1 cellular context compared by ENCODE assay signal in the genomic region with DNA sequence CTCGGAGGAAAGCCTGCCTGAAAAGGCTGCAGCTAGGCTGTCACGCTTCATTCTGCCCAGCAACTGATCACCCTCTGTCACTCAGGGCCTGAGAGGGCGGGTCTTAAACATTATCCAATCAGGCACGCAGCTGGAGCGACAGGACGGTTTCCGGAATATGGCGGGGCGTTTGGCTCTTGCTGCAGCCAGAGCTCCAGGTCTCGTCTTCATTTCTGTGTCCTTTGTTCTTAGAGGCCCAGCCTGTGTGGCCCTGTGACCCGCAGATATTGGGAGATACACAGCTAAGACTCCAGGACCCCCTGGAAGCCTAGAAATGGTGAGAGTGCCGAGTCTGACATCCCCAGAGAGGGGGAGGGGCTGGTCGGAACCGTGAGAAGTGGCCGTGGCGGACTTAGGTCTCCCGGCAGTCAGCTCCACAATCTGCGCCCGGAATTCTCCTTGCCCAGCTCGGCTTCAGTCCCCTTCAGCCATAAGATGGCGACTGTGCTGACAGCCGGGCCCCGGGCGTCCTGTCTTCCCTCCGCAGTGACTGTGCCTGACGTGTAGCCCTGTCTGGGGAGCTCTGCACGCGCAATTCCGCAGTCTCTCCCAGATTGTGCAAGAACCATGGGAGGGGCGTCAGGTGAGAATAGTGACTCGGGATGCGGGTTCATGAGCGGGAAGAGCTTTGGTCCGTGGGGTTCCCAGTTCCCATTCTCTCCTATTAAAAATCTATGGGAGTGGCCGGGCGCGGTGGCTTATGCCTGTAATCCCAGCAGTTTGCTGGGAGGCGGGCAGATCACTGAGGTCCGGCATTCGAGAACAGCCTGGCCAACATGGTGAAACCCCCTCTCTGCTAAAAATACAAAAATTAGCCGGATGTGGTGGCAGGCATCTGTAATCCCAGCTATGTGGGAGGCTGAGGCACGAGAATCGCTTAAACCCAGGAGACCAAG.
TF ChIP-seq lines count a peak whose summit lies in the region.

A gene (plus strand): TSS at position 144 of the 935 bp plus-strand sequence. CDS start 170 bp downstream, at position 314.

TF ChIP-seq in HepG2, 621 proteins besides CTCF, POLR2A, EP300 and RAD21 (continued from another document and continues in another):
- TF ChIP-seq RBM39 (IDR thresholded peaks at IDR 0.05; ENCODE audit: low read depth, low read length, poor library complexity, severe bottlenecking) (no peak), POGZ (CRISPR knock-in tag; IDR thresholded peaks at IDR 0.05) (0 out of 2 replicates have a peak, but pooled peaks have one; percentile 44), NCOA1 (CRISPR knock-in tag; IDR thresholded peaks at IDR 0.05) (no peak), SYNCRIP (IDR thresholded peaks at IDR 0.05; ENCODE audit: insufficient read depth, low read depth, low read length) (no peak), SALL1 (CRISPR knock-in tag; IDR thresholded peaks at IDR 0.05) (peak; percentile 63), ZNF460 (CRISPR knock-in tag; IDR thresholded peaks at IDR 0.05; ENCODE audit: borderline replicate concordance) (no peak), ZFY (CRISPR knock-in tag; IDR thresholded peaks at IDR 0.05) (peak; percentile 60), HOXA3 (CRISPR knock-in tag; IDR thresholded peaks at IDR 0.05) (peak; percentile 78), PITX1 (CRISPR knock-in tag; IDR thresholded peaks at IDR 0.05) (no peak; the same call in 1 of the 2 replicates), MED1 (CRISPR knock-in tag; IDR thresholded peaks at IDR 0.05) (0 out of 2 replicates have a peak, but pooled peaks have one; percentile 35), NRL (CRISPR knock-in tag; IDR thresholded peaks at IDR 0.05; ENCODE audit: borderline replicate concordance) (peak; percentile 50; the same call in 1 of the 2 replicates), ZNF256 (CRISPR knock-in tag; conservative IDR thresholded peaks at IDR 0.05) (0 out of 2 replicates have a peak, but pooled peaks have one; percentile 43), ZNF563 (CRISPR knock-in tag; IDR thresholded peaks at IDR 0.05) (0 out of 2 replicates have a peak, but pooled peaks have one; percentile 27), ZMYM4 (CRISPR knock-in tag; IDR thresholded peaks at IDR 0.05) (peak; percentile 78), HNRNPL (IDR thresholded peaks at IDR 0.05; ENCODE audit: low read depth, low read length) (no peak), CEBPG (CRISPR knock-in tag; IDR thresholded peaks at IDR 0.05) (peak; percentile 71), GATAD2A (CRISPR knock-in tag; IDR thresholded peaks at IDR 0.05) (0 out of 2 replicates have a peak, but pooled peaks have one; percentile 11), ZNF232 (CRISPR knock-in tag; IDR thresholded peaks at IDR 0.05; ENCODE audit: borderline replicate concordance) (peak; percentile 64; the same call in 1 of the 2 replicates), ARNT2 (CRISPR knock-in tag; IDR thresholded peaks at IDR 0.05; ENCODE audit: low read depth) (no peak), YEATS4 (CRISPR knock-in tag; IDR thresholded peaks at IDR 0.05; ENCODE audit: borderline replicate concordance) (peak; percentile 65; the same call in 1 of the 2 replicates), MED13 (CRISPR knock-in tag; IDR thresholded peaks at IDR 0.05) (no peak), RNF2 (conservative IDR thresholded peaks at IDR 0.05; ENCODE audit: low read depth) (no peak), KDM4B (CRISPR knock-in tag; IDR thresholded peaks at IDR 0.05) (no peak), MAFK (conservative IDR thresholded peaks at IDR 0.05 in 1 of 2, IDR thresholded peaks at IDR 0.05 in 1 of 2; ENCODE audit: low read length in 2 of 2) (no peak), ZNF652 (CRISPR knock-in tag; IDR thresholded peaks at IDR 0.05; ENCODE audit: borderline replicate concordance, low read depth) (no peak), ZNF282 (IDR thresholded peaks at IDR 0.05; ENCODE audit: partially characterized antibody) (no peak), HNRNPLL (IDR thresholded peaks at IDR 0.05; ENCODE audit: low read depth, low read length, poor library complexity, severe bottlenecking) (peak; percentile 51), ZNF317 (CRISPR knock-in tag; IDR thresholded peaks at IDR 0.05) (0 out of 2 replicates have a peak, but pooled peaks have one; percentile 26), HNF4A (CRISPR knock-in tag; IDR thresholded peaks at IDR 0.05) (no peak), ZFP41 (CRISPR knock-in tag; IDR thresholded peaks at IDR 0.05; ENCODE audit: borderline replicate concordance) (no peak), RARA (CRISPR knock-in tag; IDR thresholded peaks at IDR 0.05) (no peak), CBX1 (IDR thresholded peaks at IDR 0.05; ENCODE audit: low read depth) (peak; percentile 23), KLF13 (CRISPR knock-in tag; IDR thresholded peaks at IDR 0.05) (no peak), ZNF44 (CRISPR knock-in tag; IDR thresholded peaks at IDR 0.05) (no peak)
- TF ChIP-seq, protein P1, sequence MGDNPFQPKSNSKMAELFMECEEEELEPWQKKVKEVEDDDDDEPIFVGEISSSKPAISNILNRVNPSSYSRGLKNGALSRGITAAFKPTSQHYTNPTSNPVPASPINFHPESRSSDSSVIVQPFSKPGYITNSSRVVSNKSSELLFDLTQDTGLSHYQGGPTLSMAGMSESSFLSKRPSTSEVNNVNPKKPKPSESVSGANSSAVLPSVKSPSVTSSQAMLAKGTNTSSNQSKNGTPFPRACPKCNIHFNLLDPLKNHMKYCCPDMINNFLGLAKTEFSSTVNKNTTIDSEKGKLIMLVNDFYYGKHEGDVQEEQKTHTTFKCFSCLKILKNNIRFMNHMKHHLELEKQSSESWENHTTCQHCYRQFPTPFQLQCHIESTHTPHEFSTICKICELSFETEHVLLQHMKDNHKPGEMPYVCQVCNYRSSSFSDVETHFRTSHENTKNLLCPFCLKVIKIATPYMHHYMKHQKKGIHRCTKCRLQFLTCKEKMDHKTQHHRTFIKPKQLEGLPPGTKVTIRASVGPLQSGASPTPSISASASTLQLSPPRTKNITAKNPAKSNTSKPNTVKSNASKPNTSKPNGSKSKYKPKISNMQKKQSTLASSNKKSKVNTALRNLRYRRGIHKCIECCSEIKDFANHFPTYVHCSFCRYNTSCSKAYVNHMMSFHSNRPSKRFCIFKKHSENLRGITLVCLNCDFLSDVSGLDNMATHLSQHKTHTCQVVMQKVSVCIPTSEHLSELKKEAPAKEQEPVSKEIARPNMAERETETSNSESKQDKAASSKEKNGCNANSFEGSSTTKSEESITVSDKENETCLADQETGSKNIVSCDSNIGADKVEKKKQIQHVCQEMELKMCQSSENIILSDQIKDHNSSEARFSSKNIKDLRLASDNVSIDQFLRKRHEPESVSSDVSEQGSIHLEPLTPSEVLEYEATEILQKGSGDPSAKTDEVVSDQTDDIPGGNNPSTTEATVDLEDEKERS (CRISPR knock-in tag; IDR thresholded peaks at IDR 0.05): no peak; the same call in 1 of the 2 replicates
- TF ChIP-seq, protein P2, sequence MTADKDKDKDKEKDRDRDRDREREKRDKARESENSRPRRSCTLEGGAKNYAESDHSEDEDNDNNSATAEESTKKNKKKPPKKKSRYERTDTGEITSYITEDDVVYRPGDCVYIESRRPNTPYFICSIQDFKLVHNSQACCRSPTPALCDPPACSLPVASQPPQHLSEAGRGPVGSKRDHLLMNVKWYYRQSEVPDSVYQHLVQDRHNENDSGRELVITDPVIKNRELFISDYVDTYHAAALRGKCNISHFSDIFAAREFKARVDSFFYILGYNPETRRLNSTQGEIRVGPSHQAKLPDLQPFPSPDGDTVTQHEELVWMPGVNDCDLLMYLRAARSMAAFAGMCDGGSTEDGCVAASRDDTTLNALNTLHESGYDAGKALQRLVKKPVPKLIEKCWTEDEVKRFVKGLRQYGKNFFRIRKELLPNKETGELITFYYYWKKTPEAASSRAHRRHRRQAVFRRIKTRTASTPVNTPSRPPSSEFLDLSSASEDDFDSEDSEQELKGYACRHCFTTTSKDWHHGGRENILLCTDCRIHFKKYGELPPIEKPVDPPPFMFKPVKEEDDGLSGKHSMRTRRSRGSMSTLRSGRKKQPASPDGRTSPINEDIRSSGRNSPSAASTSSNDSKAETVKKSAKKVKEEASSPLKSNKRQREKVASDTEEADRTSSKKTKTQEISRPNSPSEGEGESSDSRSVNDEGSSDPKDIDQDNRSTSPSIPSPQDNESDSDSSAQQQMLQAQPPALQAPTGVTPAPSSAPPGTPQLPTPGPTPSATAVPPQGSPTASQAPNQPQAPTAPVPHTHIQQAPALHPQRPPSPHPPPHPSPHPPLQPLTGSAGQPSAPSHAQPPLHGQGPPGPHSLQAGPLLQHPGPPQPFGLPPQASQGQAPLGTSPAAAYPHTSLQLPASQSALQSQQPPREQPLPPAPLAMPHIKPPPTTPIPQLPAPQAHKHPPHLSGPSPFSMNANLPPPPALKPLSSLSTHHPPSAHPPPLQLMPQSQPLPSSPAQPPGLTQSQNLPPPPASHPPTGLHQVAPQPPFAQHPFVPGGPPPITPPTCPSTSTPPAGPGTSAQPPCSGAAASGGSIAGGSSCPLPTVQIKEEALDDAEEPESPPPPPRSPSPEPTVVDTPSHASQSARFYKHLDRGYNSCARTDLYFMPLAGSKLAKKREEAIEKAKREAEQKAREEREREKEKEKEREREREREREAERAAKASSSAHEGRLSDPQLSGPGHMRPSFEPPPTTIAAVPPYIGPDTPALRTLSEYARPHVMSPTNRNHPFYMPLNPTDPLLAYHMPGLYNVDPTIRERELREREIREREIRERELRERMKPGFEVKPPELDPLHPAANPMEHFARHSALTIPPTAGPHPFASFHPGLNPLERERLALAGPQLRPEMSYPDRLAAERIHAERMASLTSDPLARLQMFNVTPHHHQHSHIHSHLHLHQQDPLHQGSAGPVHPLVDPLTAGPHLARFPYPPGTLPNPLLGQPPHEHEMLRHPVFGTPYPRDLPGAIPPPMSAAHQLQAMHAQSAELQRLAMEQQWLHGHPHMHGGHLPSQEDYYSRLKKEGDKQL (CRISPR knock-in tag; IDR thresholded peaks at IDR 0.05; ENCODE audit: low read depth): no peak
- TF ChIP-seq, protein P3, sequence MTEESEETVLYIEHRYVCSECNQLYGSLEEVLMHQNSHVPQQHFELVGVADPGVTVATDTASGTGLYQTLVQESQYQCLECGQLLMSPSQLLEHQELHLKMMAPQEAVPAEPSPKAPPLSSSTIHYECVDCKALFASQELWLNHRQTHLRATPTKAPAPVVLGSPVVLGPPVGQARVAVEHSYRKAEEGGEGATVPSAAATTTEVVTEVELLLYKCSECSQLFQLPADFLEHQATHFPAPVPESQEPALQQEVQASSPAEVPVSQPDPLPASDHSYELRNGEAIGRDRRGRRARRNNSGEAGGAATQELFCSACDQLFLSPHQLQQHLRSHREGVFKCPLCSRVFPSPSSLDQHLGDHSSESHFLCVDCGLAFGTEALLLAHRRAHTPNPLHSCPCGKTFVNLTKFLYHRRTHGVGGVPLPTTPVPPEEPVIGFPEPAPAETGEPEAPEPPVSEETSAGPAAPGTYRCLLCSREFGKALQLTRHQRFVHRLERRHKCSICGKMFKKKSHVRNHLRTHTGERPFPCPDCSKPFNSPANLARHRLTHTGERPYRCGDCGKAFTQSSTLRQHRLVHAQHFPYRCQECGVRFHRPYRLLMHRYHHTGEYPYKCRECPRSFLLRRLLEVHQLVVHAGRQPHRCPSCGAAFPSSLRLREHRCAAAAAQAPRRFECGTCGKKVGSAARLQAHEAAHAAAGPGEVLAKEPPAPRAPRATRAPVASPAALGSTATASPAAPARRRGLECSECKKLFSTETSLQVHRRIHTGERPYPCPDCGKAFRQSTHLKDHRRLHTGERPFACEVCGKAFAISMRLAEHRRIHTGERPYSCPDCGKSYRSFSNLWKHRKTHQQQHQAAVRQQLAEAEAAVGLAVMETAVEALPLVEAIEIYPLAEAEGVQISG (CRISPR knock-in tag; IDR thresholded peaks at IDR 0.05): peak; percentile 58; the same call in 1 of the 2 replicates
- TF ChIP-seq, protein P4, sequence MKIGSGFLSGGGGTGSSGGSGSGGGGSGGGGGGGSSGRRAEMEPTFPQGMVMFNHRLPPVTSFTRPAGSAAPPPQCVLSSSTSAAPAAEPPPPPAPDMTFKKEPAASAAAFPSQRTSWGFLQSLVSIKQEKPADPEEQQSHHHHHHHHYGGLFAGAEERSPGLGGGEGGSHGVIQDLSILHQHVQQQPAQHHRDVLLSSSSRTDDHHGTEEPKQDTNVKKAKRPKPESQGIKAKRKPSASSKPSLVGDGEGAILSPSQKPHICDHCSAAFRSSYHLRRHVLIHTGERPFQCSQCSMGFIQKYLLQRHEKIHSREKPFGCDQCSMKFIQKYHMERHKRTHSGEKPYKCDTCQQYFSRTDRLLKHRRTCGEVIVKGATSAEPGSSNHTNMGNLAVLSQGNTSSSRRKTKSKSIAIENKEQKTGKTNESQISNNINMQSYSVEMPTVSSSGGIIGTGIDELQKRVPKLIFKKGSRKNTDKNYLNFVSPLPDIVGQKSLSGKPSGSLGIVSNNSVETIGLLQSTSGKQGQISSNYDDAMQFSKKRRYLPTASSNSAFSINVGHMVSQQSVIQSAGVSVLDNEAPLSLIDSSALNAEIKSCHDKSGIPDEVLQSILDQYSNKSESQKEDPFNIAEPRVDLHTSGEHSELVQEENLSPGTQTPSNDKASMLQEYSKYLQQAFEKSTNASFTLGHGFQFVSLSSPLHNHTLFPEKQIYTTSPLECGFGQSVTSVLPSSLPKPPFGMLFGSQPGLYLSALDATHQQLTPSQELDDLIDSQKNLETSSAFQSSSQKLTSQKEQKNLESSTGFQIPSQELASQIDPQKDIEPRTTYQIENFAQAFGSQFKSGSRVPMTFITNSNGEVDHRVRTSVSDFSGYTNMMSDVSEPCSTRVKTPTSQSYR (CRISPR knock-in tag; IDR thresholded peaks at IDR 0.05; ENCODE audit: borderline replicate concordance): peak; percentile 77
- TF ChIP-seq, protein P5, sequence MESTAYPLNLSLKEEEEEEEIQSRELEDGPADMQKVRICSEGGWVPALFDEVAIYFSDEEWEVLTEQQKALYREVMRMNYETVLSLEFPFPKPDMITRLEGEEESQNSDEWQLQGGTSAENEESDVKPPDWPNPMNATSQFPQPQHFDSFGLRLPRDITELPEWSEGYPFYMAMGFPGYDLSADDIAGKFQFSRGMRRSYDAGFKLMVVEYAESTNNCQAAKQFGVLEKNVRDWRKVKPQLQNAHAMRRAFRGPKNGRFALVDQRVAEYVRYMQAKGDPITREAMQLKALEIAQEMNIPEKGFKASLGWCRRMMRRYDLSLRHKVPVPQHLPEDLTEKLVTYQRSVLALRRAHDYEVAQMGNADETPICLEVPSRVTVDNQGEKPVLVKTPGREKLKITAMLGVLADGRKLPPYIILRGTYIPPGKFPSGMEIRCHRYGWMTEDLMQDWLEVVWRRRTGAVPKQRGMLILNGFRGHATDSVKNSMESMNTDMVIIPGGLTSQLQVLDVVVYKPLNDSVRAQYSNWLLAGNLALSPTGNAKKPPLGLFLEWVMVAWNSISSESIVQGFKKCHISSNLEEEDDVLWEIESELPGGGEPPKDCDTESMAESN (CRISPR knock-in tag; conservative IDR thresholded peaks at IDR 0.05): no peak
- TF ChIP-seq, protein P6, sequence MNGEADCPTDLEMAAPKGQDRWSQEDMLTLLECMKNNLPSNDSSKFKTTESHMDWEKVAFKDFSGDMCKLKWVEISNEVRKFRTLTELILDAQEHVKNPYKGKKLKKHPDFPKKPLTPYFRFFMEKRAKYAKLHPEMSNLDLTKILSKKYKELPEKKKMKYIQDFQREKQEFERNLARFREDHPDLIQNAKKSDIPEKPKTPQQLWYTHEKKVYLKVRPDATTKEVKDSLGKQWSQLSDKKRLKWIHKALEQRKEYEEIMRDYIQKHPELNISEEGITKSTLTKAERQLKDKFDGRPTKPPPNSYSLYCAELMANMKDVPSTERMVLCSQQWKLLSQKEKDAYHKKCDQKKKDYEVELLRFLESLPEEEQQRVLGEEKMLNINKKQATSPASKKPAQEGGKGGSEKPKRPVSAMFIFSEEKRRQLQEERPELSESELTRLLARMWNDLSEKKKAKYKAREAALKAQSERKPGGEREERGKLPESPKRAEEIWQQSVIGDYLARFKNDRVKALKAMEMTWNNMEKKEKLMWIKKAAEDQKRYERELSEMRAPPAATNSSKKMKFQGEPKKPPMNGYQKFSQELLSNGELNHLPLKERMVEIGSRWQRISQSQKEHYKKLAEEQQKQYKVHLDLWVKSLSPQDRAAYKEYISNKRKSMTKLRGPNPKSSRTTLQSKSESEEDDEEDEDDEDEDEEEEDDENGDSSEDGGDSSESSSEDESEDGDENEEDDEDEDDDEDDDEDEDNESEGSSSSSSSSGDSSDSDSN (CRISPR knock-in tag; IDR thresholded peaks at IDR 0.05): peak; percentile 67; the same call in 1 of the 2 replicates
